Comparison of ENCODE assay signal across 1 cellular context in genomic region chr6:111843347-111844147, GRCh38.
TF ChIP-seq lines count a peak whose summit lies in the region.

No MANE protein-coding gene starts in this region.

TF ChIP-seq in HepG2, 621 proteins besides CTCF, POLR2A, EP300 and RAD21 (continued from another document):
- peak; percentile 61 for TF ChIP-seq XRCC5 (optimal IDR thresholded peaks at IDR 0.05; ENCODE audit: low read length)
- TF ChIP-seq SP4 (CRISPR knock-in tag; IDR thresholded peaks at IDR 0.05) = no peak
- TF ChIP-seq SOX5 (CRISPR knock-in tag; IDR thresholded peaks at IDR 0.05; ENCODE audit: borderline replicate concordance) = peak; percentile 7; the same call in 1 of the 2 replicates
- TF ChIP-seq ASH2L (IDR thresholded peaks at IDR 0.05; ENCODE audit: insufficient read length, low read depth, low read length) = peak; percentile 8
- TF ChIP-seq ZNF510 (CRISPR knock-in tag; IDR thresholded peaks at IDR 0.05; ENCODE audit: low read depth) = 0 out of 2 replicates have a peak, but pooled peaks have one; percentile 17
